ENCODE assay signal across 7 cellular contexts in genomic region chr7:127609297-127609696, GRCh38. TPM values are rescaled to one million over a fixed set of nuclear protein-coding genes. Genes with fewer than 3 reads are reported as not detected.
"Had no signal": no experiment of that assay in that cellular context is flagged by ENCODE, and none has a peak within 500 bp of the region (broad histone marks: within the 10 kb centered on the region; RNA-seq: fewer than 3 reads in every experiment).

No MANE protein-coding gene starts in this region.

- ATAC-seq: HCT116 had no signal

- H3K4me1 ChIP-seq: HAP-1 had no signal

- H3K4me3 Mint-ChIP-seq: IgD-negative memory B cell had no signal

- H3K27ac ChIP-seq: GM23248 had no signal

- H3K4me3 ChIP-seq: GM23248, HAP-1 had no signal

- H3K27ac Mint-ChIP-seq: IgD-negative memory B cell had no signal

- H3K9ac ChIP-seq: GM23248 had no signal

- H3K4me1 Mint-ChIP-seq: IgD-negative memory B cell had no signal

- H3K36me3 ChIP-seq: HAP-1 had no signal

- H3K9me3 ChIP-seq: HAP-1 had no signal

- H2AFZ ChIP-seq: GM23248 had no signal

- DNase-seq: GM23248, GOT3, KBM-7 had no signal

RNA-seq across cellular contexts. Expression of gene PAX4, which starts 8.6 kb away (rescaled TPM):
- total RNA-seq: GM23248, H4 had no signal
- polyA plus RNA-seq: GM23248, IgD-negative memory B cell had no signal

RNA-seq across cellular contexts. Expression of gene FSCN3, which starts 15.8 kb away (rescaled TPM):
- polyA plus RNA-seq: GM23248 had no signal
